In the genomic region with DNA sequence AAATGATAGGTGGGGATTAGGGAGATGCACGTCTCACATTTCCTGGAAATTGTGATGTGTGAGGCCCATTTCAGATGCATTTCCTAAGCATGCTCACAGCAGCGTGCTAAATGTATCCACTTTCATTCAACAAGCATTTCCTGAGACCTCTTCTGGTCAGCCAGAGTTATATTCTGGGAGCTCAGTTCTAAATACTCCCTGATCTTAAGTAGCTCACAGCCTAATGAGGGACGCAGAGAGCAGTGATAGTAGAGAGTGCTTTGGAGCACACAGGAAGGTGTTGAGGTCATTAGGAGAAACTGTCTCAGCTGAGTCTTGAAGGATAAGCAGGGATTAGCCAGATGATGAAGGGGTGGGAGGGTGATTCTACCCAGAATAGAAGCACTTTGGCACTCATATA, we compare ENCODE assay signal across 14 cellular contexts. TPM values are rescaled to one million over a fixed set of nuclear protein-coding genes. Genes with fewer than 3 reads are reported as not detected.
A peak's percentile ranks its signal among the peaks of the same experiment; 100 is the strongest.
DNase-seq lines count a peak whose midpoint lies in the region; ATAC-seq and TF ChIP-seq lines count a peak whose summit lies in the region.
"Had no signal": no experiment of that assay in that cellular context is flagged by ENCODE, and none has a peak within 500 bp of the region (broad histone marks: within the 10 kb centered on the region; RNA-seq: fewer than 3 reads in every experiment).

No MANE protein-coding gene starts in this region.

- TF ChIP-seq CTCF in endodermal cell (conservative IDR thresholded peaks at IDR 0.05) = peak; percentile 37
- TF ChIP-seq CTCF in neural cell (IDR thresholded peaks at IDR 0.05; ENCODE audit: poor library complexity, severe bottlenecking) = peak; percentile 35
- TF ChIP-seq CTCF in activated CD8-positive, alpha-beta T cell treated with anti-CD3 and anti-CD28 coated beads for 36 hours (IDR thresholded peaks at IDR 0.05) = no peak

- no peak for ATAC-seq in activated CD8-positive, alpha-beta T cell treated with anti-CD3 and anti-CD28 coated beads for 36 hours
- ATAC-seq in HG02571 (IDR thresholded peaks at IDR 0.05; ENCODE audit: unreplicated experiment) = no peak

- TF ChIP-seq EP300 in neural cell (conservative IDR thresholded peaks at IDR 0.05; ENCODE audit: poor library complexity, severe bottlenecking) = no peak

- no peak overlapping the region for H2AFZ ChIP-seq in neural cell (ENCODE audit: low read depth, low read length)

- no peak overlapping the region for H3K4me2 ChIP-seq in neural cell (ENCODE audit: low read length)

- H3K27ac Mint-ChIP-seq in endodermal cell = peak overlapping the region; percentile 10
- no peak overlapping the region for H3K27ac Mint-ChIP-seq in activated CD8-positive, alpha-beta T cell treated with anti-CD3 and anti-CD28 coated beads for 36 hours
- H3K27ac Mint-ChIP-seq: activated CD4-positive, alpha-beta T cell treated with anti-CD3 and anti-CD28 coated beads, Interleukin-2, amount 10 ng/mL, durations not matched to agents 7 days and 5 days had no signal

- intact Hi-C loops in activated CD8-positive, alpha-beta T cell treated with anti-CD3 and anti-CD28 coated beads for 36 hours (cut with micrococcal nuclease) = loop anchor here (10.0 kb wide), 1 partner anchor 407 kb away; no protein-coding TSS in a partner anchor

- POLR2A ChIA-PET in activated CD8-positive, alpha-beta T cell treated with anti-CD3 and anti-CD28 coated beads for 36 hours (lab: Charles Lee) = no interaction called here

- H3K27ac ChIP-seq in endodermal cell (ENCODE audit: low read depth, low read length) (no peak overlapping the region), neural cell (ENCODE audit: low read length) (no peak overlapping the region)
- H3K27ac ChIP-seq: coronary artery, heart left ventricle, SJSA1 had no signal

- no peaks in the 10 kb centered on the region for H3K27me3 Mint-ChIP-seq in endodermal cell (ENCODE audit: insufficient read depth)
- peaks cover 54% of the 10 kb centered on the region for H3K27me3 Mint-ChIP-seq in activated CD8-positive, alpha-beta T cell treated with anti-CD3 and anti-CD28 coated beads for 36 hours

- H3K4me1 Mint-ChIP-seq in endodermal cell = peaks cover 29% of the 10 kb centered on the region
- H3K4me1 Mint-ChIP-seq in activated CD8-positive, alpha-beta T cell treated with anti-CD3 and anti-CD28 coated beads for 36 hours (ENCODE audit: low read depth) = peaks cover 26% of the 10 kb centered on the region

- no peak overlapping the region for H3K9ac ChIP-seq in endodermal cell (ENCODE audit: extremely low read depth, low read length, poor library complexity, severe bottlenecking)
- no peak overlapping the region for H3K9ac ChIP-seq in neural cell (ENCODE audit: low read length)

- no peaks in the 10 kb centered on the region for H3K9me2 ChIP-seq in neural cell (ENCODE audit: insufficient read depth, low read length)

- H4K20me1 ChIP-seq in neural cell (ENCODE audit: insufficient read depth) = no peaks in the 10 kb centered on the region

- peaks cover 1% of the 10 kb centered on the region for H3K36me3 Mint-ChIP-seq in endodermal cell (ENCODE audit: low read depth)
- no peaks in the 10 kb centered on the region for H3K36me3 Mint-ChIP-seq in activated CD8-positive, alpha-beta T cell treated with anti-CD3 and anti-CD28 coated beads for 36 hours (ENCODE audit: low read depth)

- no peaks in the 10 kb centered on the region for H3K36me3 ChIP-seq in endodermal cell (ENCODE audit: control insufficient read depth, insufficient read depth, low read length)
- H3K36me3 ChIP-seq in neural cell (ENCODE audit: insufficient read depth, low read length) = no peaks in the 10 kb centered on the region
- H3K36me3 ChIP-seq: heart left ventricle, SJSA1 had no signal

- peak; percentile 18 for TF ChIP-seq RAD21 in neural cell (conservative IDR thresholded peaks at IDR 0.05)

- peaks cover 4% of the 10 kb centered on the region for H3K9me3 ChIP-seq in endodermal cell (ENCODE audit: control insufficient read depth, low read length)
- no peaks in the 10 kb centered on the region for H3K9me3 ChIP-seq in neural cell (ENCODE audit: low read length)
- H3K9me3 ChIP-seq: heart left ventricle, SJSA1 had no signal

- H3K4me3 ChIP-seq in endodermal cell (ENCODE audit: low read length) (no peak overlapping the region), neural cell (ENCODE audit: low read length) (no peak overlapping the region)
- H3K4me3 ChIP-seq: coronary artery, heart left ventricle, SJSA1 had no signal

- DNase-seq in GM03348 (ENCODE audit: low spot score) = peak; percentile 27
- peak; percentile 97 for DNase-seq in NCI-H82 treated with DMSO at 0.1 percent for 48 hours (lab: John Stamatoyannopoulos, UW; ENCODE audit: unreplicated experiment)
- no peak for DNase-seq in endodermal cell
- DNase-seq in stimulated activated CD8-positive, alpha-beta memory T cell treated with anti-CD3 and anti-CD28 coated beads, Interleukin-4, amount 100 ng/mL, for 48 hours = no peak
- DNase-seq in activated CD8-positive, alpha-beta T cell treated with anti-CD3 and anti-CD28 coated beads for 36 hours = no peak
- DNase-seq: activated CD4-positive, alpha-beta T cell treated with anti-CD3 and anti-CD28 coated beads, Interleukin-2, amount 10 ng/mL, durations not matched to agents 7 days and 5 days; activated gamma-delta T cell; heart left ventricle; midbrain; NCI-H2029 had no signal

- H3F3A ChIP-seq in neural cell (ENCODE audit: insufficient read depth, low read length, poor library complexity, severe bottlenecking) = no peaks in the 10 kb centered on the region

- H3K27me3 ChIP-seq in endodermal cell (ENCODE audit: control insufficient read depth, insufficient read depth, low read length, poor library complexity, severe bottlenecking) (no peaks in the 10 kb centered on the region), neural cell (ENCODE audit: insufficient read depth, low read depth, low read length) (no peaks in the 10 kb centered on the region)
- H3K27me3 ChIP-seq: heart left ventricle, SJSA1 had no signal

- 73 to 84% methylated on average over 3 of the region's 3 CpGs for WGBS in endodermal cell (ENCODE audit: insufficient coverage in 1 of 2, insufficient read length in 1 of 2), 2 experiments

- peaks cover 5% of the 10 kb centered on the region for H3K4me1 ChIP-seq in endodermal cell (ENCODE audit: control insufficient read depth, insufficient read depth, low read length)

- no peak overlapping the region for H3K4me3 Mint-ChIP-seq in endodermal cell
- no peak overlapping the region for H3K4me3 Mint-ChIP-seq in activated CD8-positive, alpha-beta T cell treated with anti-CD3 and anti-CD28 coated beads for 36 hours
- H3K4me3 Mint-ChIP-seq: activated CD4-positive, alpha-beta T cell treated with anti-CD3 and anti-CD28 coated beads, Interleukin-2, amount 10 ng/mL, durations not matched to agents 7 days and 5 days had no signal

- CTCF ChIA-PET in activated CD8-positive, alpha-beta T cell treated with anti-CD3 and anti-CD28 coated beads for 36 hours (lab: Charles Lee) = interaction anchor here (2.3 kb wide), 1 partner anchor 14 kb away, joined by 7 read pairs; no protein-coding TSS in a partner anchor

- peaks cover 2% of the 10 kb centered on the region for H3K9me3 Mint-ChIP-seq in endodermal cell
- H3K9me3 Mint-ChIP-seq in activated CD8-positive, alpha-beta T cell treated with anti-CD3 and anti-CD28 coated beads for 36 hours = no peaks in the 10 kb centered on the region
- H3K9me3 Mint-ChIP-seq: activated CD4-positive, alpha-beta T cell treated with anti-CD3 and anti-CD28 coated beads, Interleukin-2, amount 10 ng/mL, durations not matched to agents 7 days and 5 days had no signal

- no peaks in the 10 kb centered on the region for H3K79me2 ChIP-seq in neural cell (replicated peaks; ENCODE audit: insufficient read depth, low read length)

TF ChIP-seq in neural cell, 6 proteins besides CTCF, POLR2A, EP300 and RAD21:
- peak; percentile 42 for TF ChIP-seq SMC3 (conservative IDR thresholded peaks at IDR 0.05; ENCODE audit: poor library complexity)
- no peak for TF ChIP-seq MXI1 (conservative IDR thresholded peaks at IDR 0.05; ENCODE audit: poor library complexity, severe bottlenecking)

RNA-seq across cellular contexts. Expression of gene FSD1L, which starts 46.2 kb away (rescaled TPM):
- 10 to 100 TPM; 13.4 to 14.3 TPM for total RNA-seq in endodermal cell
- polyA plus RNA-seq in endodermal cell (2013, experiment 1 of 2) = 12.8 TPM
- polyA plus RNA-seq in endodermal cell (2013, experiment 2 of 2) = 16.8 TPM
- polyA plus RNA-seq in neural cell = 38.5 and 42.8 TPM in 2 replicates
- polyA minus RNA-seq in neural cell = 85.5 and 106 TPM in 2 replicates
- total RNA-seq in activated CD8-positive, alpha-beta T cell treated with anti-CD3 and anti-CD28 coated beads for 36 hours = 1 to 10 TPM; 1.3 TPM

Comparison
In these comparisons a context has a peak if more than half of its experiments do, and no peak if none do; other contexts are left out.
1. DNase-seq: peak in GM03348 (single experiment) and NCI-H82 treated with DMSO at 0.1 percent for 48 hours (single experiment); none in endodermal cell (single experiment), stimulated activated CD8-positive, alpha-beta memory T cell treated with anti-CD3 and anti-CD28 coated beads, Interleukin-4, amount 100 ng/mL, for 48 hours (single experiment) and activated CD8-positive, alpha-beta T cell treated with anti-CD3 and anti-CD28 coated beads for 36 hours (single experiment).
2. RNA of gene FSD1L, which starts 46.2 kb away (total RNA-seq): 13.4 to 14.3 TPM in endodermal cell; 1.3 TPM in activated CD8-positive, alpha-beta T cell treated with anti-CD3 and anti-CD28 coated beads for 36 hours; every median in the first group is over 4 times any median in the second.